ENCODE assay signal across 12 cellular contexts in the genomic region with DNA sequence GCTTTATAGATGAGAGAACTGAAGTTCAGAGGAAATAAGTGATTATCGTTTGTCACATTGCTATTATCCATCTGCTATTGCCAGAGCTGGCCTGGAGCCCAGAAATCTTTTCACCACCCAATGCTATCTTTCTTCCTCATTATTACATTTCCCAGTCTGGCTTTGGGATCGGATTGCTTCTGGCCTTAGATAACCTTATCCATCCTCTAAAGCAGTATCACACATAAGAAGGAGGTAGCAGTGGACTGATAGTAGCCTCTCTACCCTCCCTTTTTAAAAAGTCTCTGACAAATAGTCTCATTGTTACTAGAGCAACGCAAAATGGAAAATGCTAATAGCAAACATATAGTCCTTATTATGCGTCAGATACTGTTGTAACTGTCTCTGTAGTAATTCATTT. TPM values are rescaled to one million over a fixed set of nuclear protein-coding genes. Genes with fewer than 3 reads are reported as not detected.
DNase-seq lines count a peak whose midpoint lies in the region; ATAC-seq, FAIRE-seq and TF ChIP-seq lines count a peak whose summit lies in the region.
"Had no signal": no experiment of that assay in that cellular context is flagged by ENCODE, and none has a peak within 500 bp of the region (broad histone marks: within the 10 kb centered on the region; RNA-seq: fewer than 3 reads in every experiment).

No MANE protein-coding gene starts in this region.

- 55% methylated on average over 4 of the region's 4 CpGs for WGBS in smooth muscle cell (ENCODE audit: low lambda C conversion rate)

- H3K27me3 ChIP-seq in endothelial cell of umbilical vein (ENCODE audit: control insufficient read depth in 2 of 2, insufficient read depth in 2 of 2, low read length in 2 of 2) (peaks cover 0 to 14% of the 10 kb centered on the region in 2 experiments), smooth muscle cell (ENCODE audit: low read depth) (no peaks in the 10 kb centered on the region)
- H3K27me3 ChIP-seq: spleen had no signal

- peaks cover 4% of the 10 kb centered on the region for H3K36me3 Mint-ChIP-seq in chondrocyte (ENCODE audit: low read depth)

- H3K4me1 ChIP-seq in endothelial cell of umbilical vein (ENCODE audit: control insufficient read depth, extremely low read depth, insufficient read depth, low read length), result peaks cover 6% of the 10 kb centered on the region
- H3K4me1 ChIP-seq in smooth muscle cell (ENCODE audit: low read depth), result peaks cover 7% of the 10 kb centered on the region

- H3K27ac Mint-ChIP-seq in chondrocyte (ENCODE audit: unreplicated experiment), result no peak overlapping the region

- peaks cover 2% of the 10 kb centered on the region for H3K27me3 Mint-ChIP-seq in chondrocyte (ENCODE audit: low read depth)
- H3K27me3 Mint-ChIP-seq: effector memory CD8-positive, alpha-beta T cell had no signal

- H3K9me1 ChIP-seq in endothelial cell of umbilical vein (replicated peaks; ENCODE audit: control insufficient read depth, extremely low read depth, insufficient read depth, low read length), result no peaks in the 10 kb centered on the region

- no TSS peak for BruUV-seq in endothelial cell of umbilical vein (replicated peaks; lab: Mats Ljungman, UMichigan)

- no peak for FAIRE-seq in endothelial cell of umbilical vein (lab: Jason Lieb, UNC)
- FAIRE-seq: H54 had no signal

- H3K4me3 ChIP-seq in endothelial cell of umbilical vein (replicated peaks in 1 of 3; ENCODE audit: insufficient read depth in 1 of 3, low read depth in 1 of 3, low read length in 3 of 3) (no peak overlapping the region), smooth muscle cell (no peak overlapping the region)

- H3K4me2 ChIP-seq in endothelial cell of umbilical vein (ENCODE audit: insufficient read depth, low read length) (no peak overlapping the region), smooth muscle cell (no peak overlapping the region)

- dilution Hi-C loops in endothelial cell of umbilical vein (cut with MboI; ENCODE audit: extremely low pct_ligation_motif_present, low sequenced_read_pairs), result no loop called here

- H3K27ac ChIP-seq in endothelial cell of umbilical vein (ENCODE audit: insufficient read depth, low read depth, low read length), result no peak overlapping the region
- H3K27ac ChIP-seq in smooth muscle cell (ENCODE audit: low read depth), result no peak overlapping the region

- peaks cover 18% of the 10 kb centered on the region for H3K4me1 Mint-ChIP-seq in chondrocyte (ENCODE audit: low read depth)

- H3K9ac ChIP-seq in endothelial cell of umbilical vein (replicated peaks; ENCODE audit: extremely low read depth, insufficient read depth, low read length) (no peak overlapping the region), smooth muscle cell (ENCODE audit: low read depth) (no peak overlapping the region)

- TF ChIP-seq CTCF in endothelial cell of umbilical vein (IDR thresholded peaks at IDR 0.05; ENCODE audit: extremely low read depth in 1 of 2, insufficient read depth in 1 of 2, low read depth in 1 of 2, low read length in 2 of 2) (no peak), smooth muscle cell (IDR thresholded peaks at IDR 0.05; ENCODE audit: borderline replicate concordance, insufficient read depth, poor library complexity, severe bottlenecking) (no peak), chondrocyte (IDR thresholded peaks at IDR 0.05) (no peak)

- no peaks in the 10 kb centered on the region for H3K36me3 ChIP-seq in endothelial cell of umbilical vein (ENCODE audit: control insufficient read depth in 2 of 2, extremely low read depth in 1 of 2, insufficient read depth in 2 of 2, low read length in 2 of 2)
- H3K36me3 ChIP-seq in smooth muscle cell (ENCODE audit: low read depth), result peaks cover 4% of the 10 kb centered on the region

- no peaks in the 10 kb centered on the region for H3K79me2 ChIP-seq in endothelial cell of umbilical vein (ENCODE audit: control insufficient read depth, insufficient read depth, low read length)
- peaks cover 22% of the 10 kb centered on the region for H3K79me2 ChIP-seq in smooth muscle cell (ENCODE audit: low read depth)

- intact Hi-C loops in endothelial cell of umbilical vein (cut with micrococcal nuclease), result no loop called here

- no peak overlapping the region for H3K4me3 Mint-ChIP-seq in chondrocyte (ENCODE audit: unreplicated experiment)

- H2AFZ ChIP-seq in endothelial cell of umbilical vein (ENCODE audit: low read depth, low read length) (no peak overlapping the region), smooth muscle cell (ENCODE audit: low read depth) (peak overlapping the region; percentile 39)

- H3K9me3 ChIP-seq in endothelial cell of umbilical vein (replicated peaks; ENCODE audit: control insufficient read depth, insufficient read depth, low read length) (no peaks in the 10 kb centered on the region), smooth muscle cell (replicated peaks; ENCODE audit: low read depth) (no peaks in the 10 kb centered on the region)

- CTCF ChIA-PET in endothelial cell of umbilical vein (lab: Charles Lee), result interaction anchor here (0.7 to 1.1 kb wide), 2 partner anchors 9 to 25 kb away, joined by 3 to 5 read pairs; no protein-coding TSS in a partner anchor

- no peak for TF ChIP-seq POLR2A in endothelial cell of umbilical vein (IDR thresholded peaks at IDR 0.05; ENCODE audit: low read depth, low read length)

- peaks cover 25% of the 10 kb centered on the region for H3K9me3 Mint-ChIP-seq in chondrocyte (ENCODE audit: low read depth)
- H3K9me3 Mint-ChIP-seq: effector memory CD8-positive, alpha-beta T cell had no signal

- POLR2A ChIA-PET in endothelial cell of umbilical vein (lab: Charles Lee), result interaction anchor here (0.9 kb wide), 1 partner anchor 11 kb away, joined by 3 read pairs; no protein-coding TSS in a partner anchor

- DNase-seq in HT-29 (ENCODE audit: low spot score) (peak; percentile 30), NCI-H446 treated with DMSO at 0.1 percent for 48 hours (lab: John Stamatoyannopoulos, UW) (peak; percentile 12), endothelial cell of umbilical vein (ENCODE audit: low read depth, low spot score) (peak; percentile 43), smooth muscle cell (lab: John Stamatoyannopoulos, UW; ENCODE audit: unreplicated experiment) (no peak), chondrocyte (ENCODE audit: low spot score) (no peak)
- DNase-seq: effector memory CD8-positive, alpha-beta T cell; spleen had no signal

- H4K20me1 ChIP-seq in endothelial cell of umbilical vein (replicated peaks; ENCODE audit: control insufficient read depth, extremely low read depth, insufficient read depth, low read length) (no peaks in the 10 kb centered on the region), smooth muscle cell (ENCODE audit: low read depth) (peaks cover 3% of the 10 kb centered on the region)

- H3F3A ChIP-seq in smooth muscle cell (ENCODE audit: low read depth), result no peaks in the 10 kb centered on the region

- no peak for ATAC-seq in HG03521 (IDR thresholded peaks at IDR 0.05; ENCODE audit: unreplicated experiment)
- ATAC-seq in GM21447 (IDR thresholded peaks at IDR 0.05; ENCODE audit: unreplicated experiment), result no peak
- ATAC-seq: activated naive CD4-positive, alpha-beta T cell treated with anti-CD3 and anti-CD28 coated beads, Interleukin-2, amount 50 U/mL, for 72 hours; effector memory CD8-positive, alpha-beta T cell; Right ventricle myocardium inferior had no signal

TF ChIP-seq in endothelial cell of umbilical vein, 7 proteins besides CTCF, POLR2A, EP300 and RAD21:
- TF ChIP-seq FOS (IDR thresholded peaks at IDR 0.05; ENCODE audit: borderline replicate concordance, insufficient read depth, low read length) (no peak), JUN (IDR thresholded peaks at IDR 0.05; ENCODE audit: borderline replicate concordance, insufficient read depth, insufficient read length, low read depth) (no peak), GATA2 (IDR thresholded peaks at IDR 0.05; ENCODE audit: insufficient read depth, insufficient read length, low read depth, low read length) (no peak), POLR2AphosphoS5 (IDR thresholded peaks at IDR 0.05; ENCODE audit: insufficient read depth, low read depth, low read length) (no peak), MYC (IDR thresholded peaks at IDR 0.05; ENCODE audit: low read depth, low read length) (no peak), EZH2 (IDR thresholded peaks at IDR 0.05; ENCODE audit: borderline replicate concordance, low read depth, low read length, severe bottlenecking) (no peak)
- TF ChIP-seq, protein P1, sequence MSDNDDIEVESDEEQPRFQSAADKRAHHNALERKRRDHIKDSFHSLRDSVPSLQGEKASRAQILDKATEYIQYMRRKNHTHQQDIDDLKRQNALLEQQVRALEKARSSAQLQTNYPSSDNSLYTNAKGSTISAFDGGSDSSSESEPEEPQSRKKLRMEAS (IDR thresholded peaks at IDR 0.05; ENCODE audit: insufficient read depth, insufficient read length), result no peak
TF ChIP-seq in endothelial cell of umbilical vein: peak in this region for 0.

RNA-seq across cellular contexts. Expression of a gene that starts 1.3 kb away (rescaled TPM):
- total RNA-seq in HT-29 (2014; rRNA removed; shearing (Covaris generic)), result 34.5 and 56.8 TPM in 2 replicates
- total RNA-seq in endothelial cell of umbilical vein, result 6.1 and 8.1 TPM in 2 replicates
- polyA plus RNA-seq in endothelial cell of umbilical vein, result 19.7 and 22.7 TPM in 2 replicates
- polyA plus RNA-seq in endothelial cell of umbilical vein (2011; cell fraction: cytosol; rRNA removed), result 9.2 and 10.6 TPM in 2 replicates
- 10.1 and 12.1 TPM in 2 replicates for polyA plus RNA-seq in endothelial cell of umbilical vein (2011; cell fraction: nucleus; rRNA removed)
- 7.2 and 8.4 TPM in 2 replicates for polyA plus RNA-seq in endothelial cell of umbilical vein (2012)
- 47.3 and 57.4 TPM in 2 replicates for polyA minus RNA-seq in endothelial cell of umbilical vein
- polyA minus RNA-seq in endothelial cell of umbilical vein (2011; cell fraction: cytosol; rRNA and poly(A)+ RNA removed), result 26.8 TPM
- polyA minus RNA-seq in endothelial cell of umbilical vein (2011; cell fraction: nucleus; rRNA and poly(A)+ RNA removed), result 11.2 and 14.6 TPM in 2 replicates
- 50.2 and 51.1 TPM in 2 replicates for total RNA-seq in smooth muscle cell
- polyA plus RNA-seq in smooth muscle cell, result 16.1 and 18.1 TPM in 2 replicates
- 21.0 to 29.5 TPM (median 27.6 TPM) in 3 replicates for total RNA-seq in chondrocyte

RNA-seq across cellular contexts. Expression of a gene that starts 55.5 kb away (rescaled TPM):
- total RNA-seq in HT-29 (2014; rRNA removed; shearing (Covaris generic)), result 4.5 and 8.1 TPM in 2 replicates
- total RNA-seq in endothelial cell of umbilical vein (14.6 and 16.7 TPM in 2 replicates), smooth muscle cell (19.4 and 22.1 TPM in 2 replicates), chondrocyte (14.5 to 15.7 TPM (median 14.9 TPM) in 3 replicates)
- polyA plus RNA-seq in endothelial cell of umbilical vein (2.3 and 3.5 TPM in 2 replicates), smooth muscle cell (13.5 and 14.4 TPM in 2 replicates)
- polyA plus RNA-seq in endothelial cell of umbilical vein (2011; cell fraction: cytosol; rRNA removed), result 8.6 and 9.6 TPM in 2 replicates
- polyA plus RNA-seq in endothelial cell of umbilical vein (2011; cell fraction: nucleus; rRNA removed), result 7.6 and 12.7 TPM in 2 replicates
- polyA plus RNA-seq in endothelial cell of umbilical vein (2012), result 12.3 and 17.0 TPM in 2 replicates
- polyA minus RNA-seq in endothelial cell of umbilical vein, result 0.83 and 3.9 TPM in 2 replicates
- 5.5 TPM for polyA minus RNA-seq in endothelial cell of umbilical vein (2011; cell fraction: cytosol; rRNA and poly(A)+ RNA removed)
- 3.5 and 4.8 TPM in 2 replicates for polyA minus RNA-seq in endothelial cell of umbilical vein (2011; cell fraction: nucleus; rRNA and poly(A)+ RNA removed)

Comparison
In these comparisons a context has a peak if more than half of its experiments do, and no peak if none do; other contexts are left out.
1. DNase-seq: peak in HT-29 (single experiment), NCI-H446 treated with DMSO at 0.1 percent for 48 hours (single experiment) and endothelial cell of umbilical vein (single experiment); none in smooth muscle cell (single experiment) and chondrocyte (single experiment).